Comparison of ENCODE assay signal across 1 cellular context in genomic region chr14:93035917-93036651, GRCh38.
TF ChIP-seq lines count a peak whose summit lies in the region.

No MANE protein-coding gene starts in this region.

TF ChIP-seq in HepG2, 621 proteins besides CTCF, POLR2A, EP300 and RAD21 (continued from another document and continues in another):
- TF ChIP-seq, protein P1, sequence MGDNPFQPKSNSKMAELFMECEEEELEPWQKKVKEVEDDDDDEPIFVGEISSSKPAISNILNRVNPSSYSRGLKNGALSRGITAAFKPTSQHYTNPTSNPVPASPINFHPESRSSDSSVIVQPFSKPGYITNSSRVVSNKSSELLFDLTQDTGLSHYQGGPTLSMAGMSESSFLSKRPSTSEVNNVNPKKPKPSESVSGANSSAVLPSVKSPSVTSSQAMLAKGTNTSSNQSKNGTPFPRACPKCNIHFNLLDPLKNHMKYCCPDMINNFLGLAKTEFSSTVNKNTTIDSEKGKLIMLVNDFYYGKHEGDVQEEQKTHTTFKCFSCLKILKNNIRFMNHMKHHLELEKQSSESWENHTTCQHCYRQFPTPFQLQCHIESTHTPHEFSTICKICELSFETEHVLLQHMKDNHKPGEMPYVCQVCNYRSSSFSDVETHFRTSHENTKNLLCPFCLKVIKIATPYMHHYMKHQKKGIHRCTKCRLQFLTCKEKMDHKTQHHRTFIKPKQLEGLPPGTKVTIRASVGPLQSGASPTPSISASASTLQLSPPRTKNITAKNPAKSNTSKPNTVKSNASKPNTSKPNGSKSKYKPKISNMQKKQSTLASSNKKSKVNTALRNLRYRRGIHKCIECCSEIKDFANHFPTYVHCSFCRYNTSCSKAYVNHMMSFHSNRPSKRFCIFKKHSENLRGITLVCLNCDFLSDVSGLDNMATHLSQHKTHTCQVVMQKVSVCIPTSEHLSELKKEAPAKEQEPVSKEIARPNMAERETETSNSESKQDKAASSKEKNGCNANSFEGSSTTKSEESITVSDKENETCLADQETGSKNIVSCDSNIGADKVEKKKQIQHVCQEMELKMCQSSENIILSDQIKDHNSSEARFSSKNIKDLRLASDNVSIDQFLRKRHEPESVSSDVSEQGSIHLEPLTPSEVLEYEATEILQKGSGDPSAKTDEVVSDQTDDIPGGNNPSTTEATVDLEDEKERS (CRISPR knock-in tag; IDR thresholded peaks at IDR 0.05) = peak; percentile 48; the same call in 1 of the 2 replicates
- TF ChIP-seq ZNF674 (CRISPR knock-in tag; IDR thresholded peaks at IDR 0.05; ENCODE audit: low read depth) = no peak
- no peak for TF ChIP-seq ZNF24 (IDR thresholded peaks at IDR 0.05)
- TF ChIP-seq ZNF83 (CRISPR knock-in tag; IDR thresholded peaks at IDR 0.05; ENCODE audit: borderline replicate concordance) = 0 out of 2 replicates have a peak, but pooled peaks have one; percentile 55
- peak; percentile 48; the same call in 1 of the 2 replicates for TF ChIP-seq MIER3 (CRISPR knock-in tag; IDR thresholded peaks at IDR 0.05; ENCODE audit: borderline replicate concordance)
- TF ChIP-seq ZBTB14 (CRISPR knock-in tag; IDR thresholded peaks at IDR 0.05) = no peak
- no peak for TF ChIP-seq FOXO4 (CRISPR knock-in tag; conservative IDR thresholded peaks at IDR 0.05)
- TF ChIP-seq ZNF354B (CRISPR knock-in tag; IDR thresholded peaks at IDR 0.05) = no peak
- TF ChIP-seq PAF1 (CRISPR knock-in tag; IDR thresholded peaks at IDR 0.05) = no peak
- no peak for TF ChIP-seq ZNF407 (CRISPR knock-in tag; IDR thresholded peaks at IDR 0.05; ENCODE audit: not compliant biosample characterization)
- no peak for TF ChIP-seq ZNF660 (CRISPR knock-in tag; IDR thresholded peaks at IDR 0.05; ENCODE audit: borderline replicate concordance, low read depth)
- peak; percentile 86 for TF ChIP-seq TCF7 (IDR thresholded peaks at IDR 0.05; ENCODE audit: low read depth)
- TF ChIP-seq, protein P2, sequence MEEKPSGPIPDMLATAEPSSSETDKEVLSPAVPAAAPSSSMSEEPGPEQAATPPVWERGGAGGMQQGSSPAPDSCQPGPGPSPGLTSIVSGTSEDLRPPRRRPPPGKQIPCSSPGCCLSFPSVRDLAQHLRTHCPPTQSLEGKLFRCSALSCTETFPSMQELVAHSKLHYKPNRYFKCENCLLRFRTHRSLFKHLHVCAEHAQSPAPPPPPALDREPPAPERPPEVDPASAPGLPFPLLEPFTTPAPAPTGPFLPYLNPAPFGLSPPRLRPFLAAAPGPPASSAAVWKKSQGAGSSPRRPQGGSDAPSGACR (CRISPR knock-in tag; IDR thresholded peaks at IDR 0.05) = no peak
- no peak; the same call in 1 of the 2 replicates for TF ChIP-seq ZBTB38 (CRISPR knock-in tag; IDR thresholded peaks at IDR 0.05)
- peak; percentile 93 for TF ChIP-seq BHLHE40 (IDR thresholded peaks at IDR 0.05; ENCODE audit: low read length)
- TF ChIP-seq, protein P3, sequence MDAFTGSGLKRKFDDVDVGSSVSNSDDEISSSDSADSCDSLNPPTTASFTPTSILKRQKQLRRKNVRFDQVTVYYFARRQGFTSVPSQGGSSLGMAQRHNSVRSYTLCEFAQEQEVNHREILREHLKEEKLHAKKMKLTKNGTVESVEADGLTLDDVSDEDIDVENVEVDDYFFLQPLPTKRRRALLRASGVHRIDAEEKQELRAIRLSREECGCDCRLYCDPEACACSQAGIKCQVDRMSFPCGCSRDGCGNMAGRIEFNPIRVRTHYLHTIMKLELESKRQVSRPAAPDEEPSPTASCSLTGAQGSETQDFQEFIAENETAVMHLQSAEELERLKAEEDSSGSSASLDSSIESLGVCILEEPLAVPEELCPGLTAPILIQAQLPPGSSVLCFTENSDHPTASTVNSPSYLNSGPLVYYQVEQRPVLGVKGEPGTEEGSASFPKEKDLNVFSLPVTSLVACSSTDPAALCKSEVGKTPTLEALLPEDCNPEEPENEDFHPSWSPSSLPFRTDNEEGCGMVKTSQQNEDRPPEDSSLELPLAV (CRISPR knock-in tag; conservative IDR thresholded peaks at IDR 0.05; ENCODE audit: low read depth) = no peak; the same call in 1 of the 2 replicates
- TF ChIP-seq ZNF562 (CRISPR knock-in tag; IDR thresholded peaks at IDR 0.05; ENCODE audit: borderline replicate concordance) = no peak
- no peak for TF ChIP-seq PREB (CRISPR knock-in tag; IDR thresholded peaks at IDR 0.05)
- 0 out of 2 replicates have a peak, but pooled peaks have one; percentile 15 for TF ChIP-seq ZBTB26 (CRISPR knock-in tag; IDR thresholded peaks at IDR 0.05; ENCODE audit: borderline replicate concordance)
- TF ChIP-seq ZFP1 (CRISPR knock-in tag; IDR thresholded peaks at IDR 0.05) = no peak
- TF ChIP-seq ZNF326 (CRISPR knock-in tag; IDR thresholded peaks at IDR 0.05; ENCODE audit: borderline replicate concordance) = no peak
- TF ChIP-seq ZNF292 (CRISPR knock-in tag; IDR thresholded peaks at IDR 0.05; ENCODE audit: borderline replicate concordance, low read depth) = peak; percentile 85; the same call in 1 of the 2 replicates
- TF ChIP-seq POLR2AphosphoS5 (IDR thresholded peaks at IDR 0.05; ENCODE audit: low read depth, low read length) = no peak
- TF ChIP-seq NR3C1 (CRISPR knock-in tag; IDR thresholded peaks at IDR 0.05) = no peak
- TF ChIP-seq MATR3 (CRISPR knock-in tag; IDR thresholded peaks at IDR 0.05) = no peak
- TF ChIP-seq HNF4A (CRISPR knock-in tag; IDR thresholded peaks at IDR 0.05) = peak; percentile 98
- TF ChIP-seq, protein P4, sequence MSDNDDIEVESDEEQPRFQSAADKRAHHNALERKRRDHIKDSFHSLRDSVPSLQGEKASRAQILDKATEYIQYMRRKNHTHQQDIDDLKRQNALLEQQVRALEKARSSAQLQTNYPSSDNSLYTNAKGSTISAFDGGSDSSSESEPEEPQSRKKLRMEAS (IDR thresholded peaks at IDR 0.05) = peak; percentile 91
- TF ChIP-seq, protein P5, sequence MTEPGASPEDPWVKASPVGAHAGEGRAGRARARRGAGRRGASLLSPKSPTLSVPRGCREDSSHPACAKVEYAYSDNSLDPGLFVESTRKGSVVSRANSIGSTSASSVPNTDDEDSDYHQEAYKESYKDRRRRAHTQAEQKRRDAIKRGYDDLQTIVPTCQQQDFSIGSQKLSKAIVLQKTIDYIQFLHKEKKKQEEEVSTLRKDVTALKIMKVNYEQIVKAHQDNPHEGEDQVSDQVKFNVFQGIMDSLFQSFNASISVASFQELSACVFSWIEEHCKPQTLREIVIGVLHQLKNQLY (CRISPR knock-in tag; IDR thresholded peaks at IDR 0.05) = peak; percentile 81
- TF ChIP-seq NR2F6 (IDR thresholded peaks at IDR 0.05) = peak; percentile 99
- TF ChIP-seq NR2F6 (CRISPR knock-in tag; IDR thresholded peaks at IDR 0.05) = peak; percentile 99
- TF ChIP-seq GZF1 (CRISPR knock-in tag; IDR thresholded peaks at IDR 0.05) = no peak
- no peak for TF ChIP-seq ZNF232 (CRISPR knock-in tag; IDR thresholded peaks at IDR 0.05; ENCODE audit: borderline replicate concordance)
- no peak for TF ChIP-seq NFYC (CRISPR knock-in tag; IDR thresholded peaks at IDR 0.05)
- TF ChIP-seq RARG (CRISPR knock-in tag; IDR thresholded peaks at IDR 0.05; ENCODE audit: low read depth) = no peak
- TF ChIP-seq ZNF567 (CRISPR knock-in tag; IDR thresholded peaks at IDR 0.05; ENCODE audit: borderline replicate concordance) = no peak
- no peak for TF ChIP-seq SATB2 (CRISPR knock-in tag; IDR thresholded peaks at IDR 0.05)
- no peak for TF ChIP-seq ZNF430 (CRISPR knock-in tag; IDR thresholded peaks at IDR 0.05)
- TF ChIP-seq ZNF333 (CRISPR knock-in tag; IDR thresholded peaks at IDR 0.05; ENCODE audit: borderline replicate concordance) = peak; percentile 40; the same call in 1 of the 2 replicates
- TF ChIP-seq CREBL2 (CRISPR knock-in tag; IDR thresholded peaks at IDR 0.05; ENCODE audit: borderline replicate concordance) = no peak
- no peak for TF ChIP-seq ZSCAN22 (CRISPR knock-in tag; IDR thresholded peaks at IDR 0.05)
- TF ChIP-seq ATF1 (CRISPR knock-in tag; IDR thresholded peaks at IDR 0.05) = peak; percentile 45; the same call in 1 of the 2 replicates
- TF ChIP-seq MIER2 (CRISPR knock-in tag; IDR thresholded peaks at IDR 0.05) = peak; percentile 71; the same call in 1 of the 2 replicates
- no peak for TF ChIP-seq SRSF9 (IDR thresholded peaks at IDR 0.05; ENCODE audit: borderline replicate concordance, insufficient read depth, low read depth, low read length, poor library complexity, severe bottlenecking)
- TF ChIP-seq SMAD1 (CRISPR knock-in tag; IDR thresholded peaks at IDR 0.05; ENCODE audit: borderline replicate concordance, low read depth) = peak; percentile 72; the same call in 1 of the 2 replicates
- TF ChIP-seq PHF5A (CRISPR knock-in tag; IDR thresholded peaks at IDR 0.05; ENCODE audit: low read depth, unreplicated experiment) = no peak
